In the genomic region with DNA sequence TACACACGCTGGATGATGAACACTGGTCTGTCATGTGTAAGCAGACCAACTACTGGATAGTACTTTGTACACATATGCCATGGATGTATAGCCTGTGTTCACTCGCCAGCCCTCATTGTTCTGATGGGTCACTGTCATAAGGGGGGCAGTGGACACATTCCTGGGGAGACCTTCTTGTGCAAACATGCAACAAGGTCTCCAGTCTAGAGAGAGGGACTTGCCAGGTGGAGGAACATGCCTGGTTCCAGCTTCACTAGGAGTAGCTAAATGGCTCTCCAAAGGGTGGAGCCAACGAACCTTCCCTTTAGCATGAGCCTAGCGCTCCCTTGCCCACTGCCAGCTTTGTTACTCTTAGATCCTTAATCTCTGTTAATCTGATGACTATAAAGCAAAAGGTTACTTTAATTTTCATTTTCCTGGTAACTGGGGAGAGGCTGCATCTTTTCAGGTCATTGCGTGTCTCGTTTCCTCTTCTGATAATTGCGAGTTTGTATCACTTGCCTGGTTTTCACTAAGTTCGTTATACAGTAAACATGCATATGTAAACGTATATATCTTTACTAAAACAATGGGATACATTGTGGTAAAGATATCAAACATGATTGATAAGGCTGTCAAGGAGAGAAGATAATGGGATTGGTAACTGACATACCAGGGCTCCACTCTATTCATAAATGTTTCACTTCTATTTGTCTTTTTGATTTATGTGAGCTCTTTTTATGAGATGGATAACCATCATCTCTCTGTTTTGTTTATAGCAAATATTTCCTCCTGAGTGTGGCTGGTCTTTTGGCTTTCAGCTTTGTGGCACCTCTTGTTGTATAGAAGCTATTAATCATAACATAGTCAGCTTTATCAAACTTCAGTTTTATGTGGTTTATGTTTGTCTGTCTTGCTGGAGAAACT, we compare ENCODE assay signal across 2 cellular contexts.
A peak's percentile ranks its signal among the peaks of the same experiment; 100 is the strongest.
TF ChIP-seq lines count a peak whose summit lies in the region.

No MANE protein-coding gene starts in this region.

TF ChIP-seq in HEK293, 187 proteins besides CTCF, POLR2A, EP300 and RAD21 (continued from another document):
- TF ChIP-seq FEZF1 (tag by site-specific recombination; IDR thresholded peaks at IDR 0.05) (peak; percentile 97), ZXDB (tag by site-specific recombination; IDR thresholded peaks at IDR 0.05) (peak; percentile 68), ZSCAN30 (tag by site-specific recombination; IDR thresholded peaks at IDR 0.05) (peak; percentile 71; the same call in 1 of the 2 replicates), ZBTB8A (tag by site-specific recombination; IDR thresholded peaks at IDR 0.05) (peak; percentile 38), ZNF596 (tag by site-specific recombination; IDR thresholded peaks at IDR 0.05) (peak; percentile 60; the same call in 1 of the 2 replicates), OSR2 (tag by site-specific recombination; IDR thresholded peaks at IDR 0.05) (peak; percentile 56), TCF7L2 (IDR thresholded peaks at IDR 0.05; ENCODE audit: borderline replicate concordance, low read depth, low read length) (peak; percentile 35; the same call in 1 of the 2 replicates), ZBTB21 (tag by site-specific recombination; IDR thresholded peaks at IDR 0.05) (no peak), SCRT1 (tag by site-specific recombination; IDR thresholded peaks at IDR 0.05; ENCODE audit: borderline replicate concordance) (peak; percentile 38; the same call in 1 of the 2 replicates), KLF16 (tag by site-specific recombination; IDR thresholded peaks at IDR 0.05) (no peak)
- TF ChIP-seq, protein P1, sequence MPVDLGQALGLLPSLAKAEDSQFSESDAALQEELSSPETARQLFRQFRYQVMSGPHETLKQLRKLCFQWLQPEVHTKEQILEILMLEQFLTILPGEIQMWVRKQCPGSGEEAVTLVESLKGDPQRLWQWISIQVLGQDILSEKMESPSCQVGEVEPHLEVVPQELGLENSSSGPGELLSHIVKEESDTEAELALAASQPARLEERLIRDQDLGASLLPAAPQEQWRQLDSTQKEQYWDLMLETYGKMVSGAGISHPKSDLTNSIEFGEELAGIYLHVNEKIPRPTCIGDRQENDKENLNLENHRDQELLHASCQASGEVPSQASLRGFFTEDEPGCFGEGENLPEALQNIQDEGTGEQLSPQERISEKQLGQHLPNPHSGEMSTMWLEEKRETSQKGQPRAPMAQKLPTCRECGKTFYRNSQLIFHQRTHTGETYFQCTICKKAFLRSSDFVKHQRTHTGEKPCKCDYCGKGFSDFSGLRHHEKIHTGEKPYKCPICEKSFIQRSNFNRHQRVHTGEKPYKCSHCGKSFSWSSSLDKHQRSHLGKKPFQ (tag by site-specific recombination; IDR thresholded peaks at IDR 0.05), result 0 out of 2 replicates have a peak, but pooled peaks have one; percentile 13
- TF ChIP-seq, protein P2, sequence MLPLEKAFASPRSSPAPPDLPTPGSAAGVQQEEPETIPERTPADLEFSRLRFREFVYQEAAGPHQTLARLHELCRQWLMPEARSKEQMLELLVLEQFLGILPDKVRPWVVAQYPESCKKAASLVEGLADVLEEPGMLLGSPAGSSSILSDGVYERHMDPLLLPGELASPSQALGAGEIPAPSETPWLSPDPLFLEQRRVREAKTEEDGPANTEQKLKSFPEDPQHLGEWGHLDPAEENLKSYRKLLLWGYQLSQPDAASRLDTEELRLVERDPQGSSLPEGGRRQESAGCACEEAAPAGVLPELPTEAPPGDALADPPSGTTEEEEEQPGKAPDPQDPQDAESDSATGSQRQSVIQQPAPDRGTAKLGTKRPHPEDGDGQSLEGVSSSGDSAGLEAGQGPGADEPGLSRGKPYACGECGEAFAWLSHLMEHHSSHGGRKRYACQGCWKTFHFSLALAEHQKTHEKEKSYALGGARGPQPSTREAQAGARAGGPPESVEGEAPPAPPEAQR (tag by site-specific recombination; IDR thresholded peaks at IDR 0.05), result no peak

TF ChIP-seq in H1, 55 proteins besides CTCF, POLR2A, EP300 and RAD21 (continued from another document):
- TF ChIP-seq, protein P3, sequence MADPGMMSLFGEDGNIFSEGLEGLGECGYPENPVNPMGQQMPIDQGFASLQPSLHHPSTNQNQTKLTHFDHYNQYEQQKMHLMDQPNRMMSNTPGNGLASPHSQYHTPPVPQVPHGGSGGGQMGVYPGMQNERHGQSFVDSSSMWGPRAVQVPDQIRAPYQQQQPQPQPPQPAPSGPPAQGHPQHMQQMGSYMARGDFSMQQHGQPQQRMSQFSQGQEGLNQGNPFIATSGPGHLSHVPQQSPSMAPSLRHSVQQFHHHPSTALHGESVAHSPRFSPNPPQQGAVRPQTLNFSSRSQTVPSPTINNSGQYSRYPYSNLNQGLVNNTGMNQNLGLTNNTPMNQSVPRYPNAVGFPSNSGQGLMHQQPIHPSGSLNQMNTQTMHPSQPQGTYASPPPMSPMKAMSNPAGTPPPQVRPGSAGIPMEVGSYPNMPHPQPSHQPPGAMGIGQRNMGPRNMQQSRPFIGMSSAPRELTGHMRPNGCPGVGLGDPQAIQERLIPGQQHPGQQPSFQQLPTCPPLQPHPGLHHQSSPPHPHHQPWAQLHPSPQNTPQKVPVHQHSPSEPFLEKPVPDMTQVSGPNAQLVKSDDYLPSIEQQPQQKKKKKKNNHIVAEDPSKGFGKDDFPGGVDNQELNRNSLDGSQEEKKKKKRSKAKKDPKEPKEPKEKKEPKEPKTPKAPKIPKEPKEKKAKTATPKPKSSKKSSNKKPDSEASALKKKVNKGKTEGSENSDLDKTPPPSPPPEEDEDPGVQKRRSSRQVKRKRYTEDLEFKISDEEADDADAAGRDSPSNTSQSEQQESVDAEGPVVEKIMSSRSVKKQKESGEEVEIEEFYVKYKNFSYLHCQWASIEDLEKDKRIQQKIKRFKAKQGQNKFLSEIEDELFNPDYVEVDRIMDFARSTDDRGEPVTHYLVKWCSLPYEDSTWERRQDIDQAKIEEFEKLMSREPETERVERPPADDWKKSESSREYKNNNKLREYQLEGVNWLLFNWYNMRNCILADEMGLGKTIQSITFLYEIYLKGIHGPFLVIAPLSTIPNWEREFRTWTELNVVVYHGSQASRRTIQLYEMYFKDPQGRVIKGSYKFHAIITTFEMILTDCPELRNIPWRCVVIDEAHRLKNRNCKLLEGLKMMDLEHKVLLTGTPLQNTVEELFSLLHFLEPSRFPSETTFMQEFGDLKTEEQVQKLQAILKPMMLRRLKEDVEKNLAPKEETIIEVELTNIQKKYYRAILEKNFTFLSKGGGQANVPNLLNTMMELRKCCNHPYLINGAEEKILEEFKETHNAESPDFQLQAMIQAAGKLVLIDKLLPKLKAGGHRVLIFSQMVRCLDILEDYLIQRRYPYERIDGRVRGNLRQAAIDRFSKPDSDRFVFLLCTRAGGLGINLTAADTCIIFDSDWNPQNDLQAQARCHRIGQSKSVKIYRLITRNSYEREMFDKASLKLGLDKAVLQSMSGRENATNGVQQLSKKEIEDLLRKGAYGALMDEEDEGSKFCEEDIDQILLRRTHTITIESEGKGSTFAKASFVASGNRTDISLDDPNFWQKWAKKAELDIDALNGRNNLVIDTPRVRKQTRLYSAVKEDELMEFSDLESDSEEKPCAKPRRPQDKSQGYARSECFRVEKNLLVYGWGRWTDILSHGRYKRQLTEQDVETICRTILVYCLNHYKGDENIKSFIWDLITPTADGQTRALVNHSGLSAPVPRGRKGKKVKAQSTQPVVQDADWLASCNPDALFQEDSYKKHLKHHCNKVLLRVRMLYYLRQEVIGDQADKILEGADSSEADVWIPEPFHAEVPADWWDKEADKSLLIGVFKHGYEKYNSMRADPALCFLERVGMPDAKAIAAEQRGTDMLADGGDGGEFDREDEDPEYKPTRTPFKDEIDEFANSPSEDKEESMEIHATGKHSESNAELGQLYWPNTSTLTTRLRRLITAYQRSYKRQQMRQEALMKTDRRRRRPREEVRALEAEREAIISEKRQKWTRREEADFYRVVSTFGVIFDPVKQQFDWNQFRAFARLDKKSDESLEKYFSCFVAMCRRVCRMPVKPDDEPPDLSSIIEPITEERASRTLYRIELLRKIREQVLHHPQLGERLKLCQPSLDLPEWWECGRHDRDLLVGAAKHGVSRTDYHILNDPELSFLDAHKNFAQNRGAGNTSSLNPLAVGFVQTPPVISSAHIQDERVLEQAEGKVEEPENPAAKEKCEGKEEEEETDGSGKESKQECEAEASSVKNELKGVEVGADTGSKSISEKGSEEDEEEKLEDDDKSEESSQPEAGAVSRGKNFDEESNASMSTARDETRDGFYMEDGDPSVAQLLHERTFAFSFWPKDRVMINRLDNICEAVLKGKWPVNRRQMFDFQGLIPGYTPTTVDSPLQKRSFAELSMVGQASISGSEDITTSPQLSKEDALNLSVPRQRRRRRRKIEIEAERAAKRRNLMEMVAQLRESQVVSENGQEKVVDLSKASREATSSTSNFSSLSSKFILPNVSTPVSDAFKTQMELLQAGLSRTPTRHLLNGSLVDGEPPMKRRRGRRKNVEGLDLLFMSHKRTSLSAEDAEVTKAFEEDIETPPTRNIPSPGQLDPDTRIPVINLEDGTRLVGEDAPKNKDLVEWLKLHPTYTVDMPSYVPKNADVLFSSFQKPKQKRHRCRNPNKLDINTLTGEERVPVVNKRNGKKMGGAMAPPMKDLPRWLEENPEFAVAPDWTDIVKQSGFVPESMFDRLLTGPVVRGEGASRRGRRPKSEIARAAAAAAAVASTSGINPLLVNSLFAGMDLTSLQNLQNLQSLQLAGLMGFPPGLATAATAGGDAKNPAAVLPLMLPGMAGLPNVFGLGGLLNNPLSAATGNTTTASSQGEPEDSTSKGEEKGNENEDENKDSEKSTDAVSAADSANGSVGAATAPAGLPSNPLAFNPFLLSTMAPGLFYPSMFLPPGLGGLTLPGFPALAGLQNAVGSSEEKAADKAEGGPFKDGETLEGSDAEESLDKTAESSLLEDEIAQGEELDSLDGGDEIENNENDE (IDR thresholded peaks at IDR 0.05; ENCODE audit: insufficient replicate concordance, low read length), result no peak
- TF ChIP-seq ZNF274 (IDR thresholded peaks at IDR 0.05; ENCODE audit: borderline replicate concordance, extremely low read depth, low read length) (no peak), CEBPB (IDR thresholded peaks at IDR 0.05; ENCODE audit: low read depth, low read length) (no peak), JUND (IDR thresholded peaks at IDR 0.05; ENCODE audit: low read length) (no peak), SIN3A (conservative IDR thresholded peaks at IDR 0.05 in 1 of 2, IDR thresholded peaks at IDR 0.05 in 1 of 2; ENCODE audit: low read depth in 1 of 2, low read length in 2 of 2) (no peak), TAF7 (optimal IDR thresholded peaks at IDR 0.05; ENCODE audit: borderline replicate concordance, low read depth, low read length) (no peak), PHF8 (conservative IDR thresholded peaks at IDR 0.05; ENCODE audit: low read depth, low read length) (no peak), SP1 (IDR thresholded peaks at IDR 0.05; ENCODE audit: low read depth, low read length) (no peak), GTF2F1 (IDR thresholded peaks at IDR 0.05; ENCODE audit: borderline replicate concordance, low read depth, low read length) (no peak), CHD2 (IDR thresholded peaks at IDR 0.05; ENCODE audit: low read length) (no peak), TBP (IDR thresholded peaks at IDR 0.05; ENCODE audit: low read depth, low read length) (no peak), TCF12 (IDR thresholded peaks at IDR 0.05; ENCODE audit: low read depth, low read length) (no peak), CBX8 (IDR thresholded peaks at IDR 0.05; ENCODE audit: borderline replicate concordance, low read depth, low read length) (no peak), RNF2 (IDR thresholded peaks at IDR 0.05; ENCODE audit: borderline replicate concordance, low read depth, low read length, missing control alignments, poor library complexity, severe bottlenecking) (no peak), EZH2 (IDR thresholded peaks at IDR 0.05; ENCODE audit: low read depth, low read length, severe bottlenecking) (no peak)
